8 cellular contexts compared by ENCODE assay signal in genomic region chr10:44864637-44865288, GRCh38. TPM values are rescaled to one million over a fixed set of nuclear protein-coding genes. Genes with fewer than 3 reads are reported as not detected.
DNase-seq lines count a peak whose midpoint lies in the region; ATAC-seq and TF ChIP-seq lines count a peak whose summit lies in the region.

No MANE protein-coding gene starts in this region.

- H4K20me1 ChIP-seq in fibroblast of lung (ENCODE audit: control insufficient read depth, extremely low read depth, insufficient read depth, low read length): no peaks in the 10 kb centered on the region

- CTCF ChIA-PET in naive thymus-derived CD4-positive, alpha-beta T cell (lab: Charles Lee): interaction anchor here (0.5 to 2.1 kb wide), 6 partner anchors 11 to 1175 kb away, joined by 3 to 12 read pairs (median 4); no protein-coding TSS in a partner anchor

- H3K4me1 ChIP-seq in fibroblast of lung (ENCODE audit: control insufficient read depth, extremely low read depth, insufficient read depth, low read length): peaks cover 15% of the 10 kb centered on the region
- peaks cover 4% of the 10 kb centered on the region in 2 donors for H3K4me1 ChIP-seq in naive thymus-derived CD4-positive, alpha-beta T cell (ENCODE audit: control insufficient read depth in 2 of 2, insufficient read depth in 2 of 2, low read length in 2 of 2)

- H3K27me3 Mint-ChIP-seq in naive thymus-derived CD4-positive, alpha-beta T cell: peaks cover 46 to 64% (median 62%) of the 10 kb centered on the region in 5 donors

- peak; percentile 97 for DNase-seq in D341Med (ENCODE audit: low spot score)
- DNase-seq in HuH-7 (ENCODE audit: low spot score): peak; percentile 73
- DNase-seq in activated T-helper 1 cell treated with anti-CD3 and anti-CD28 coated beads, Interleukin-2, amount 50 U/mL, for 16 hours (ENCODE audit: low read depth in 1 of 2, low spot score in 1 of 2): peak; percentile 68 to 80
- DNase-seq in fibroblast of lung (ENCODE audit: low read depth in 2 of 2): peak; percentile 75 to 81
- peak; percentile 67 to 90 (median 82) for DNase-seq in naive thymus-derived CD4-positive, alpha-beta T cell
- peak; percentile 85 to 90 for DNase-seq in stimulated activated effector memory CD8-positive, alpha-beta T cell treated with anti-CD3 and anti-CD28 coated beads, Interleukin-12 subunit alpha, Interleukin-12 subunit beta, amount 100 ng/mL, for 72 hours (ENCODE audit: low spot score in 2 of 2)

- no peaks in the 10 kb centered on the region for H3K36me3 ChIP-seq in fibroblast of lung (ENCODE audit: control insufficient read depth, insufficient read depth, low read length)
- no peaks in the 10 kb centered on the region for H3K36me3 ChIP-seq in naive thymus-derived CD4-positive, alpha-beta T cell (ENCODE audit: control insufficient read depth in 2 of 3, insufficient read depth in 3 of 3, low read length in 3 of 3)

- no peaks in the 10 kb centered on the region for H3K9me3 ChIP-seq in fibroblast of lung (ENCODE audit: control insufficient read depth, insufficient read depth, low read depth, low read length)
- no peaks in the 10 kb centered on the region for H3K9me3 ChIP-seq in naive thymus-derived CD4-positive, alpha-beta T cell (ENCODE audit: control insufficient read depth in 2 of 3, low read length in 3 of 3)

- peaks cover 2% of the 10 kb centered on the region for H3K27me3 ChIP-seq in fibroblast of lung (ENCODE audit: control insufficient read depth, insufficient read depth, low read length)
- H3K27me3 ChIP-seq in naive thymus-derived CD4-positive, alpha-beta T cell (ENCODE audit: control insufficient read depth in 2 of 2, insufficient read depth in 2 of 2, low read length in 2 of 2): peaks cover 0 to 3% of the 10 kb centered on the region in 2 donors

- TF ChIP-seq CTCF in fibroblast of lung (conservative IDR thresholded peaks at IDR 0.05 in 1 of 2, IDR thresholded peaks at IDR 0.05 in 1 of 2; ENCODE audit: low read depth in 1 of 2, low read length in 2 of 2): peak; percentile 83 to 85

- H3K4me1 Mint-ChIP-seq in naive thymus-derived CD4-positive, alpha-beta T cell: peaks cover 0 to 20% (median 12%) of the 10 kb centered on the region in 7 donors
- H3K4me1 Mint-ChIP-seq in stimulated activated effector memory CD8-positive, alpha-beta T cell treated with anti-CD3 and anti-CD28 coated beads, Interleukin-12 subunit alpha, Interleukin-12 subunit beta, amount 100 ng/mL, for 72 hours: peaks cover 15% of the 10 kb centered on the region

- peak; percentile 81 for ATAC-seq in GM21526 (IDR thresholded peaks at IDR 0.05; ENCODE audit: low FRiP score, unreplicated experiment)
- peak; percentile 91 for ATAC-seq in naive thymus-derived CD4-positive, alpha-beta T cell
- peak; percentile 85 for ATAC-seq in stimulated activated effector memory CD8-positive, alpha-beta T cell treated with anti-CD3 and anti-CD28 coated beads, Interleukin-12 subunit alpha, Interleukin-12 subunit beta, amount 100 ng/mL, for 72 hours

- peak overlapping the region; percentile 99 for H2AFZ ChIP-seq in fibroblast of lung (ENCODE audit: low read length)

- no peaks in the 10 kb centered on the region for H3K36me3 Mint-ChIP-seq in naive thymus-derived CD4-positive, alpha-beta T cell
- peaks cover 6% of the 10 kb centered on the region for H3K36me3 Mint-ChIP-seq in stimulated activated effector memory CD8-positive, alpha-beta T cell treated with anti-CD3 and anti-CD28 coated beads, Interleukin-12 subunit alpha, Interleukin-12 subunit beta, amount 100 ng/mL, for 72 hours

- H3K27ac ChIP-seq in fibroblast of lung (ENCODE audit: insufficient read depth, low read length): peak overlapping the region; percentile 57
- no peak overlapping the region for H3K27ac ChIP-seq in naive thymus-derived CD4-positive, alpha-beta T cell (ENCODE audit: low read depth, low read length)

- no peaks in the 10 kb centered on the region for H3K79me2 ChIP-seq in fibroblast of lung (ENCODE audit: control insufficient read depth, insufficient read depth, low read length)

- POLR2A ChIA-PET in naive thymus-derived CD4-positive, alpha-beta T cell (lab: Charles Lee): no interaction called here

- peak overlapping the region; percentile 74 for H3K9ac ChIP-seq in fibroblast of lung (ENCODE audit: insufficient read depth, low read length)

- intact Hi-C loops in naive thymus-derived CD4-positive, alpha-beta T cell (cut with micrococcal nuclease): loop anchor here (1.0 to 10.0 kb wide), 6 partner anchors 14 to 1194 kb away; partner anchors contain the start of gene CXCL12 (in 1 of the 2)

- peak overlapping the region; percentile 76 to 96 (median 92) for H3K4me3 Mint-ChIP-seq in naive thymus-derived CD4-positive, alpha-beta T cell
- H3K4me3 Mint-ChIP-seq in stimulated activated effector memory CD8-positive, alpha-beta T cell treated with anti-CD3 and anti-CD28 coated beads, Interleukin-12 subunit alpha, Interleukin-12 subunit beta, amount 100 ng/mL, for 72 hours: peak overlapping the region; percentile 78

- H3K27ac Mint-ChIP-seq in naive thymus-derived CD4-positive, alpha-beta T cell: peak overlapping the region in 3 of 9 donors; percentile 45 to 79 (median 66)
- no peak overlapping the region for H3K27ac Mint-ChIP-seq in stimulated activated effector memory CD8-positive, alpha-beta T cell treated with anti-CD3 and anti-CD28 coated beads, Interleukin-12 subunit alpha, Interleukin-12 subunit beta, amount 100 ng/mL, for 72 hours

- H3K4me2 ChIP-seq in fibroblast of lung (ENCODE audit: extremely low read depth, insufficient read depth, low read length): peak overlapping the region; percentile 88

- H3K4me3 ChIP-seq in fibroblast of lung (replicated peaks in 1 of 4; ENCODE audit: control extremely low read depth in 1 of 4, insufficient read depth in 1 of 4, low read depth in 3 of 4, low read length in 4 of 4): peak overlapping the region; percentile 58 to 74 (median 64)
- peak overlapping the region; percentile 93 for H3K4me3 ChIP-seq in naive thymus-derived CD4-positive, alpha-beta T cell (ENCODE audit: low read length)

- H3K9me3 Mint-ChIP-seq in naive thymus-derived CD4-positive, alpha-beta T cell: no peaks in the 10 kb centered on the region
- no peaks in the 10 kb centered on the region for H3K9me3 Mint-ChIP-seq in stimulated activated effector memory CD8-positive, alpha-beta T cell treated with anti-CD3 and anti-CD28 coated beads, Interleukin-12 subunit alpha, Interleukin-12 subunit beta, amount 100 ng/mL, for 72 hours

TF ChIP-seq in PFSK-1, 5 proteins besides CTCF, POLR2A, EP300 and RAD21:
- TF ChIP-seq, protein P1, sequence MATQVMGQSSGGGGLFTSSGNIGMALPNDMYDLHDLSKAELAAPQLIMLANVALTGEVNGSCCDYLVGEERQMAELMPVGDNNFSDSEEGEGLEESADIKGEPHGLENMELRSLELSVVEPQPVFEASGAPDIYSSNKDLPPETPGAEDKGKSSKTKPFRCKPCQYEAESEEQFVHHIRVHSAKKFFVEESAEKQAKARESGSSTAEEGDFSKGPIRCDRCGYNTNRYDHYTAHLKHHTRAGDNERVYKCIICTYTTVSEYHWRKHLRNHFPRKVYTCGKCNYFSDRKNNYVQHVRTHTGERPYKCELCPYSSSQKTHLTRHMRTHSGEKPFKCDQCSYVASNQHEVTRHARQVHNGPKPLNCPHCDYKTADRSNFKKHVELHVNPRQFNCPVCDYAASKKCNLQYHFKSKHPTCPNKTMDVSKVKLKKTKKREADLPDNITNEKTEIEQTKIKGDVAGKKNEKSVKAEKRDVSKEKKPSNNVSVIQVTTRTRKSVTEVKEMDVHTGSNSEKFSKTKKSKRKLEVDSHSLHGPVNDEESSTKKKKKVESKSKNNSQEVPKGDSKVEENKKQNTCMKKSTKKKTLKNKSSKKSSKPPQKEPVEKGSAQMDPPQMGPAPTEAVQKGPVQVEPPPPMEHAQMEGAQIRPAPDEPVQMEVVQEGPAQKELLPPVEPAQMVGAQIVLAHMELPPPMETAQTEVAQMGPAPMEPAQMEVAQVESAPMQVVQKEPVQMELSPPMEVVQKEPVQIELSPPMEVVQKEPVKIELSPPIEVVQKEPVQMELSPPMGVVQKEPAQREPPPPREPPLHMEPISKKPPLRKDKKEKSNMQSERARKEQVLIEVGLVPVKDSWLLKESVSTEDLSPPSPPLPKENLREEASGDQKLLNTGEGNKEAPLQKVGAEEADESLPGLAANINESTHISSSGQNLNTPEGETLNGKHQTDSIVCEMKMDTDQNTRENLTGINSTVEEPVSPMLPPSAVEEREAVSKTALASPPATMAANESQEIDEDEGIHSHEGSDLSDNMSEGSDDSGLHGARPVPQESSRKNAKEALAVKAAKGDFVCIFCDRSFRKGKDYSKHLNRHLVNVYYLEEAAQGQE (IDR thresholded peaks at IDR 0.05; ENCODE audit: insufficient read depth in 1 of 2, low read depth in 2 of 2, low read length in 2 of 2): no peak
- TF ChIP-seq TAF1 (IDR thresholded peaks at IDR 0.05; ENCODE audit: borderline replicate concordance, insufficient read depth, low read length) (no peak), FOXP2 (optimal IDR thresholded peaks at IDR 0.05; ENCODE audit: borderline replicate concordance, extremely low read depth, extremely low read length, insufficient read depth) (peak; percentile 72), POLR2AphosphoS5 (IDR thresholded peaks at IDR 0.05; ENCODE audit: low read depth, low read length) (no peak)

RNA-seq across cellular contexts. Expression of gene TMEM72, which starts 46.4 kb away (rescaled TPM):
- not detected for polyA plus RNA-seq in PFSK-1 (2012; ENCODE audit: insufficient read length, low read depth)
- total RNA-seq in fibroblast of lung: not detected in 2 replicates
- not detected in 2 replicates for polyA plus RNA-seq in fibroblast of lung
- not detected in 2 replicates for polyA plus RNA-seq in fibroblast of lung (2012)
- polyA minus RNA-seq in fibroblast of lung (ENCODE audit: low replicate concordance): not detected in 2 replicates
- total RNA-seq in naive thymus-derived CD4-positive, alpha-beta T cell: not detected
- not detected for polyA plus RNA-seq in naive thymus-derived CD4-positive, alpha-beta T cell
